7 cellular contexts compared by ENCODE assay signal in genomic region chr18:32530947-32531651, GRCh38.
DNase-seq lines count a peak whose midpoint lies in the region; ATAC-seq, FAIRE-seq and TF ChIP-seq lines count a peak whose summit lies in the region.

No MANE protein-coding gene starts in this region.

- H2AFZ ChIP-seq in GM23248, result no peak overlapping the region

- no peaks in the 10 kb centered on the region for H3K27me3 ChIP-seq in GM23248 (replicated peaks; ENCODE audit: insufficient read depth)
- no peaks in the 10 kb centered on the region for H3K27me3 ChIP-seq in bronchial epithelial cell (ENCODE audit: control insufficient read depth, insufficient read depth, low read length)

- H3K9me3 ChIP-seq in GM23248 (ENCODE audit: low read depth), result no peaks in the 10 kb centered on the region

- H3F3A ChIP-seq in GM23248 (ENCODE audit: insufficient read depth), result no peaks in the 10 kb centered on the region

- H3K9me2 ChIP-seq in GM23248 (ENCODE audit: insufficient read depth), result no peaks in the 10 kb centered on the region

- H3K4me2 ChIP-seq in GM23248 (ENCODE audit: unreplicated experiment), result no peak overlapping the region

- in situ Hi-C loops in GM23248 (cut with MboI), result no loop called here

- DNase-seq in GM23248, result peak; percentile 25
- peak; percentile 2 for DNase-seq in LoVo (ENCODE audit: low spot score)
- peak; percentile 97 for DNase-seq in bronchial epithelial cell (ENCODE audit: low read depth)
- DNase-seq in NCI-H2081 treated with DMSO at 0.1 percent for 48 hours (lab: John Stamatoyannopoulos, UW), result no peak
- DNase-seq in ureter (ENCODE audit: low spot score), result no peak
- DNase-seq in NCI-H526 treated with DMSO at 0.1 percent for 48 hours (lab: John Stamatoyannopoulos, UW), result no peak

- no peak overlapping the region for H3K27ac ChIP-seq in GM23248

- 14 to 27% methylated on average over 3 of the region's 3 CpGs for WGBS in GM23248 (ENCODE audit: low coverage in 1 of 2, low lambda C conversion rate in 2 of 2, missing lambda C conversion rate in 2 of 2), 2 experiments

- no peaks in the 10 kb centered on the region for H3K4me1 ChIP-seq in GM23248 (ENCODE audit: insufficient read depth)

- TF ChIP-seq CTCF in bronchial epithelial cell (IDR thresholded peaks at IDR 0.05; ENCODE audit: insufficient read depth, low read length, severe bottlenecking), result no peak

- no peak overlapping the region for H3K9ac ChIP-seq in GM23248

- H4K20me1 ChIP-seq in GM23248 (ENCODE audit: insufficient read depth), result no peaks in the 10 kb centered on the region

- H3K36me3 ChIP-seq in GM23248 (ENCODE audit: low read depth), result no peaks in the 10 kb centered on the region
- no peaks in the 10 kb centered on the region for H3K36me3 ChIP-seq in bronchial epithelial cell (ENCODE audit: control insufficient read depth, insufficient read depth, low read length)

- no peak overlapping the region for H3K4me3 ChIP-seq in GM23248
- no peak overlapping the region for H3K4me3 ChIP-seq in bronchial epithelial cell (ENCODE audit: low read depth, low read length)

- peak; percentile 99 for ATAC-seq in GM18519 (IDR thresholded peaks at IDR 0.05; ENCODE audit: low FRiP score, unreplicated experiment)

- FAIRE-seq in bronchial epithelial cell (lab: Jason Lieb, UNC), result no peak

- H3K79me2 ChIP-seq in GM23248 (ENCODE audit: insufficient read depth), result no peaks in the 10 kb centered on the region

Comparison
In these comparisons a context has a peak if more than half of its experiments do, and no peak if none do; other contexts are left out.
1. DNase-seq: peak in GM23248 (single experiment), LoVo (single experiment) and bronchial epithelial cell (single experiment); none in NCI-H2081 treated with DMSO at 0.1 percent for 48 hours (single experiment), ureter (single experiment) and NCI-H526 treated with DMSO at 0.1 percent for 48 hours (single experiment).